ENCODE assay signal across 6 cellular contexts in genomic region chr20:62012631-62013030, GRCh38.
"Had no signal": no experiment of that assay in that cellular context is flagged by ENCODE, and none has a peak within 500 bp of the region (broad histone marks: within the 10 kb centered on the region; RNA-seq: fewer than 3 reads in every experiment).

No MANE protein-coding gene starts in this region.

- ATAC-seq: HCT116 had no signal

- H3K9me3 Mint-ChIP-seq: HFFc6 had no signal

- H3K9me3 ChIP-seq: HAP-1 had no signal

- H3K27ac ChIP-seq: GM23248 had no signal

- H2AFZ ChIP-seq: GM23248 had no signal

- H3K4me3 ChIP-seq: GM23248, HAP-1 had no signal

- H3K4me1 ChIP-seq: HAP-1 had no signal

- H3K4me3 Mint-ChIP-seq: HFFc6 had no signal

- H3K9ac ChIP-seq: GM23248 had no signal

- H3K27ac Mint-ChIP-seq: HFFc6 had no signal

- DNase-seq: GM23248, GOT3, HFFc6, IMR-90 had no signal
